In genomic region chr1:20476260-20477038, GRCh38 we compare ENCODE assay signal across 1 cellular context.
A peak's percentile ranks its signal among the peaks of the same experiment; 100 is the strongest.
TF ChIP-seq lines count a peak whose summit lies in the region.

No MANE protein-coding gene starts in this region.

TF ChIP-seq in K562, 482 proteins besides CTCF, POLR2A, EP300 and RAD21 (continued from another document):
- TF ChIP-seq SMAD4 (CRISPR knock-in tag; conservative IDR thresholded peaks at IDR 0.05) = peak; percentile 48; the same call in 1 of the 2 replicates
- TF ChIP-seq RCOR1 (IDR thresholded peaks at IDR 0.05; ENCODE audit: borderline replicate concordance in 1 of 2, low read depth in 2 of 2, low read length in 2 of 2) = peak in 1 of 2 experiments; percentile 41; a peak in 1 of 4 replicates
- TF ChIP-seq SMARCA5 (IDR thresholded peaks at IDR 0.05) = peak; percentile 91
- TF ChIP-seq ZNF778 (CRISPR knock-in tag; IDR thresholded peaks at IDR 0.05) = no peak
- TF ChIP-seq BCOR (IDR thresholded peaks at IDR 0.05) = peak; percentile 96
- TF ChIP-seq HDGF (IDR thresholded peaks at IDR 0.05) = no peak
- no peak for TF ChIP-seq CAMTA2 (CRISPR knock-in tag; conservative IDR thresholded peaks at IDR 0.05)
- no peak for TF ChIP-seq ZNF586 (CRISPR knock-in tag; conservative IDR thresholded peaks at IDR 0.05)
- TF ChIP-seq HEY1 (CRISPR knock-in tag; IDR thresholded peaks at IDR 0.05; ENCODE audit: borderline replicate concordance) = no peak
- no peak for TF ChIP-seq CHCHD3 (CRISPR knock-in tag; IDR thresholded peaks at IDR 0.05)
- no peak for TF ChIP-seq ZNF121 (CRISPR knock-in tag; conservative IDR thresholded peaks at IDR 0.05)
- TF ChIP-seq, protein P1, sequence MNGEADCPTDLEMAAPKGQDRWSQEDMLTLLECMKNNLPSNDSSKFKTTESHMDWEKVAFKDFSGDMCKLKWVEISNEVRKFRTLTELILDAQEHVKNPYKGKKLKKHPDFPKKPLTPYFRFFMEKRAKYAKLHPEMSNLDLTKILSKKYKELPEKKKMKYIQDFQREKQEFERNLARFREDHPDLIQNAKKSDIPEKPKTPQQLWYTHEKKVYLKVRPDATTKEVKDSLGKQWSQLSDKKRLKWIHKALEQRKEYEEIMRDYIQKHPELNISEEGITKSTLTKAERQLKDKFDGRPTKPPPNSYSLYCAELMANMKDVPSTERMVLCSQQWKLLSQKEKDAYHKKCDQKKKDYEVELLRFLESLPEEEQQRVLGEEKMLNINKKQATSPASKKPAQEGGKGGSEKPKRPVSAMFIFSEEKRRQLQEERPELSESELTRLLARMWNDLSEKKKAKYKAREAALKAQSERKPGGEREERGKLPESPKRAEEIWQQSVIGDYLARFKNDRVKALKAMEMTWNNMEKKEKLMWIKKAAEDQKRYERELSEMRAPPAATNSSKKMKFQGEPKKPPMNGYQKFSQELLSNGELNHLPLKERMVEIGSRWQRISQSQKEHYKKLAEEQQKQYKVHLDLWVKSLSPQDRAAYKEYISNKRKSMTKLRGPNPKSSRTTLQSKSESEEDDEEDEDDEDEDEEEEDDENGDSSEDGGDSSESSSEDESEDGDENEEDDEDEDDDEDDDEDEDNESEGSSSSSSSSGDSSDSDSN (IDR thresholded peaks at IDR 0.05; ENCODE audit: borderline replicate concordance in 1 of 2, low read depth in 2 of 2, low read length in 2 of 2) = peak in 1 of 2 experiments; percentile 58; a peak in 1 of 4 replicates
- TF ChIP-seq CBX1 (IDR thresholded peaks at IDR 0.05; ENCODE audit: low read depth) = peak; percentile 61; the same call in 1 of the 2 replicates
- no peak for TF ChIP-seq RUNX1 (IDR thresholded peaks at IDR 0.05; ENCODE audit: low read depth)
- no peak for TF ChIP-seq SRSF1 (IDR thresholded peaks at IDR 0.05; ENCODE audit: low read depth, low read length)
- TF ChIP-seq, protein P2, sequence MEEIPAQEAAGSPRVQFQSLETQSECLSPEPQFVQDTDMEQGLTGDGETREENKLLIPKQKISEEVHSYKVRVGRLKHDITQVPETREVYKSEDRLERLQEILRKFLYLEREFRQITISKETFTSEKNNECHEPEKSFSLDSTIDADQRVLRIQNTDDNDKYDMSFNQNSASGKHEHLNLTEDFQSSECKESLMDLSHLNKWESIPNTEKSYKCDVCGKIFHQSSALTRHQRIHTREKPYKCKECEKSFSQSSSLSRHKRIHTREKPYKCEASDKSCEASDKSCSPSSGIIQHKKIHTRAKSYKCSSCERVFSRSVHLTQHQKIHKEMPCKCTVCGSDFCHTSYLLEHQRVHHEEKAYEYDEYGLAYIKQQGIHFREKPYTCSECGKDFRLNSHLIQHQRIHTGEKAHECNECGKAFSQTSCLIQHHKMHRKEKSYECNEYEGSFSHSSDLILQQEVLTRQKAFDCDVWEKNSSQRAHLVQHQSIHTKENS (CRISPR knock-in tag; IDR thresholded peaks at IDR 0.05) = no peak
- TF ChIP-seq PTBP1 (IDR thresholded peaks at IDR 0.05; ENCODE audit: low read depth, low read length) = no peak
- TF ChIP-seq VEZF1 (CRISPR knock-in tag; IDR thresholded peaks at IDR 0.05) = peak; percentile 30
